Comparison of ENCODE assay signal across 25 cellular contexts in genomic region chr11:69456712-69457111, GRCh38. TPM values are rescaled to one million over a fixed set of nuclear protein-coding genes. Genes with fewer than 3 reads are reported as not detected.
DNase-seq lines count a peak whose midpoint lies in the region; ATAC-seq, FAIRE-seq and TF ChIP-seq lines count a peak whose summit lies in the region.
"Had no signal": no experiment of that assay in that cellular context is flagged by ENCODE, and none has a peak within 500 bp of the region (broad histone marks: within the 10 kb centered on the region; RNA-seq: fewer than 3 reads in every experiment).

No MANE protein-coding gene starts in this region.

- no peak for FAIRE-seq in K562 (lab: Jason Lieb, UNC)
- FAIRE-seq: A549, D721Med, GM12878 had no signal

- H3K9me1 ChIP-seq in K562 (ENCODE audit: control insufficient read depth, insufficient read depth, low read length), result no peaks in the 10 kb centered on the region

- H3K27me3 ChIP-seq in K562 (ENCODE audit: control insufficient read depth in 2 of 2, insufficient read depth in 2 of 2, low read length in 2 of 2) (peaks cover 0 to 7% of the 10 kb centered on the region in 2 experiments; a peak in 3 of 5 replicates), lower lobe of right lung (ENCODE audit: low read depth) (no peaks in the 10 kb centered on the region)
- H3K27me3 ChIP-seq: BE2C; BLaER1 treated with 17β-estradiol and CSF1 and Interleukin-3, amounts not matched to agents 10 nM and 100 nM had no signal

- no peak overlapping the region for H3K9ac ChIP-seq in K562 (ENCODE audit: insufficient read depth in 1 of 2, low read depth in 2 of 2, low read length in 2 of 2)
- H3K9ac ChIP-seq: BLaER1 treated with 17β-estradiol and CSF1 and Interleukin-3, amounts not matched to agents 10 nM and 100 nM had no signal

- H3K4me3 ChIP-seq in K562 (no peak overlapping the region), lower lobe of right lung (no peak overlapping the region)
- H3K4me3 ChIP-seq: A549; BLaER1 treated with 17β-estradiol and CSF1 and Interleukin-3, amounts not matched to agents 10 nM and 100 nM; GM12878; GM23338 had no signal

- POLR2A ChIA-PET in K562 (lab: Yijun Ruan, JAX), result interaction anchor here (2.1 kb wide), 1 partner anchor 9 kb away, joined by 6 read pairs; no protein-coding TSS in a partner anchor

- DNase-seq in Right ventricle myocardium inferior (ENCODE audit: missing footprints), result peak; percentile 45
- DNase-seq in cardiac septum (ENCODE audit: low spot score), result no peak
- DNase-seq in K562 (ENCODE audit: extremely low read depth in 1 of 4, low spot score in 3 of 4), result no peak
- DNase-seq in lower lobe of right lung, result peak; percentile 14
- DNase-seq in stimulated activated CD4-positive, alpha-beta T cell treated with anti-CD3 and anti-CD28 coated beads, Interleukin-12 subunit alpha, Interleukin-12 subunit beta, amount 100 ng/mL, for 4 hours, result no peak
- DNase-seq: 8988T; ACHN; AML-193; BE2C; CD4-positive, alpha-beta T cell; CD8-positive, alpha-beta memory T cell; DMS 273 treated with DMSO at 0.1 percent for 48 hours; DMS79; EL; GDM1; H9 had no signal

- in situ Hi-C loops in K562 (cut with MboI), result no loop called here

- WGBS in K562 (ENCODE audit: insufficient coverage, low coverage, missing lambda C conversion rate), result 32% methylated on average over 4 of the region's 4 CpGs

- H3K36me3 ChIP-seq in K562 (ENCODE audit: control insufficient read depth, insufficient read depth, low read length) (no peaks in the 10 kb centered on the region), lower lobe of right lung (no peaks in the 10 kb centered on the region)
- H3K36me3 ChIP-seq: BE2C; BLaER1 treated with 17β-estradiol and CSF1 and Interleukin-3, amounts not matched to agents 10 nM and 100 nM had no signal

- TF ChIP-seq RAD21 in K562 (CRISPR knock-in tag; conservative IDR thresholded peaks at IDR 0.05 in 1 of 2, IDR thresholded peaks at IDR 0.05 in 1 of 2), result no peak

- ATAC-seq in Right ventricle myocardium inferior, result no peak
- no peak for ATAC-seq in K562
- no peak for ATAC-seq in lower lobe of right lung
- no peak for ATAC-seq in GM18909 (IDR thresholded peaks at IDR 0.05; ENCODE audit: poor library complexity, unreplicated experiment)
- ATAC-seq: A549, GM12878, GM23338, HCT116 had no signal

- TF ChIP-seq CTCF in K562 (IDR thresholded peaks at IDR 0.05 in 2 of 3, conservative IDR thresholded peaks at IDR 0.05 in 1 of 3; ENCODE audit: insufficient read depth in 2 of 3, low read depth in 1 of 3, low read length in 3 of 3) (no peak), lower lobe of right lung (IDR thresholded peaks at IDR 0.05) (no peak)

- CTCF ChIA-PET in K562 (lab: Yijun Ruan, JAX; ENCODE audit: low intra/inter-chr PET ratio), result no interaction called here

- H3K4me1 ChIP-seq in K562 (replicated peaks in 1 of 2; ENCODE audit: control insufficient read depth in 2 of 2, insufficient read depth in 2 of 2, low read length in 2 of 2) (no peaks in the 10 kb centered on the region; a peak in 1 of 5 replicates), lower lobe of right lung (no peaks in the 10 kb centered on the region)
- H3K4me1 ChIP-seq: A549, BE2C had no signal

- no peak for TF ChIP-seq EP300 in K562 (IDR thresholded peaks at IDR 0.05; ENCODE audit: low read length)

- no peaks in the 10 kb centered on the region for H3K79me2 ChIP-seq in K562 (ENCODE audit: control insufficient read depth, insufficient read depth, low read length)

- no peak overlapping the region for H3K27ac ChIP-seq in K562 (ENCODE audit: extremely low read depth, low read depth, low read length)
- no peak overlapping the region for H3K27ac ChIP-seq in lower lobe of right lung
- H3K27ac ChIP-seq: A549; BLaER1 treated with 17β-estradiol and CSF1 and Interleukin-3, amounts not matched to agents 10 nM and 100 nM had no signal

- H3K4me2 ChIP-seq in K562 (ENCODE audit: insufficient read depth, low read length), result no peak overlapping the region
- H3K4me2 ChIP-seq: A549; BLaER1 treated with 17β-estradiol and CSF1 and Interleukin-3, amounts not matched to agents 10 nM and 100 nM; GM23338 had no signal

- intact Hi-C loops in Right ventricle myocardium inferior (cut with DNase I) (no loop called here), cardiac septum (cut with DNase I) (no loop called here), K562 (cut with micrococcal nuclease) (no loop called here), lower lobe of right lung (cut with DNase I) (no loop called here)

- H4K20me1 ChIP-seq in K562 (replicated peaks; ENCODE audit: control insufficient read depth, insufficient read depth, low read length), result no peaks in the 10 kb centered on the region
- H4K20me1 ChIP-seq: BLaER1 treated with 17β-estradiol and CSF1 and Interleukin-3, amounts not matched to agents 10 nM and 100 nM had no signal

- no peak for TF ChIP-seq POLR2A in K562 (conservative IDR thresholded peaks at IDR 0.05)

- no TSS peak for BruUV-seq in K562 (replicated peaks; lab: Mats Ljungman, UMichigan)

- H3K9me3 ChIP-seq in K562 (replicated peaks; ENCODE audit: control insufficient read depth, insufficient read depth, low read depth, low read length) (peaks cover 2% of the 10 kb centered on the region; the same call in 1 of the 2 replicates), lower lobe of right lung (peaks cover 15% of the 10 kb centered on the region)
- H3K9me3 ChIP-seq: BE2C had no signal

- H2AFZ ChIP-seq in K562 (ENCODE audit: low read depth, low read length), result no peak overlapping the region
- H2AFZ ChIP-seq: GM23338 had no signal

TF ChIP-seq in K562, 482 proteins besides CTCF, POLR2A, EP300 and RAD21:
- TF ChIP-seq YY1 (IDR thresholded peaks at IDR 0.05; ENCODE audit: borderline replicate concordance in 1 of 3, control insufficient read depth in 1 of 3, extremely low read depth in 1 of 3, insufficient read depth in 3 of 3, insufficient read length in 1 of 3, insufficient replicate concordance in 2 of 3, low read depth in 1 of 3, low read length in 2 of 3) (peak in 2 of 3 experiments; percentile 59 to 85), THAP7 (CRISPR knock-in tag; IDR thresholded peaks at IDR 0.05) (no peak), CBX3 (IDR thresholded peaks at IDR 0.05; ENCODE audit: borderline replicate concordance in 1 of 2, low read length in 2 of 2) (0 out of 3 replicates have a peak, but pooled peaks of 1 of the 2 experiments have one; percentile 35)

RNA-seq across cellular contexts. Expression of gene LINC01488, which starts 24.8 kb away (rescaled TPM):
- total RNA-seq in Right ventricle myocardium inferior (0.08 TPM), cardiac septum (0.19 TPM), K562 (2014; rRNA removed) (not detected in 2 replicates), K562 (2014; rRNA removed; fragmentation: Illumina TruSeq; extraction: Trizol) (not detected in 2 replicates), K562 (2015; rRNA removed; fragmentation: Illumina TruSeq; extraction: Trizol) (not detected in 2 replicates), K562 (2021) (not detected in 2 replicates), lower lobe of right lung (not detected)
- not detected in 2 replicates for total RNA-seq in K562 (2011; cell fraction: chromatin; rRNA removed; ENCODE audit: low replicate concordance)
- not detected in 2 replicates for total RNA-seq in K562 (2011; cell fraction: nucleolus; rRNA removed)
- not detected in 2 replicates for total RNA-seq in K562 (2011; cell fraction: nucleoplasm; rRNA removed)
- polyA plus RNA-seq in K562 (2011; rRNA removed) (not detected in 2 replicates), K562 (2014; fragmentation: Illumina TruSeq; extraction: Trizol) (not detected in 2 replicates), K562 (2014; fragmentation: Nextera tagmentation; extraction: Ambion mirVana) (not detected), K562 (2014; rRNA removed) (not detected in 2 replicates)
- not detected in 2 replicates for polyA plus RNA-seq in K562 (2011; cell fraction: cytosol; rRNA removed)
- polyA plus RNA-seq in K562 (2011; cell fraction: nucleus; rRNA removed), result not detected in 2 replicates
- polyA plus RNA-seq in K562 (2012), result not detected in 2 replicates
- not detected in 2 replicates for polyA minus RNA-seq in K562 (2011; rRNA and poly(A)+ RNA removed)
- not detected in 2 replicates for polyA minus RNA-seq in K562 (2011; cell fraction: cytosol; rRNA and poly(A)+ RNA removed)
- not detected in 2 replicates for polyA minus RNA-seq in K562 (2011; cell fraction: nucleus; rRNA and poly(A)+ RNA removed)
- total RNA-seq: CD4-positive, alpha-beta T cell; CD8-positive, alpha-beta memory T cell; GM12878; GM23338; H4; H9 had no signal
- polyA plus RNA-seq: CD14-positive monocyte; CD8-positive, alpha-beta memory T cell; GM12878; GM23338 had no signal

Comparison
In these comparisons a context has a peak if more than half of its experiments do, and no peak if none do; other contexts are left out.
1. DNase-seq: peak in Right ventricle myocardium inferior (single experiment) and lower lobe of right lung (single experiment); none in cardiac septum (single experiment), K562 (0 of 4) and stimulated activated CD4-positive, alpha-beta T cell treated with anti-CD3 and anti-CD28 coated beads, Interleukin-12 subunit alpha, Interleukin-12 subunit beta, amount 100 ng/mL, for 4 hours (single experiment).